Comparison of ENCODE assay signal across 10 cellular contexts in the genomic region with DNA sequence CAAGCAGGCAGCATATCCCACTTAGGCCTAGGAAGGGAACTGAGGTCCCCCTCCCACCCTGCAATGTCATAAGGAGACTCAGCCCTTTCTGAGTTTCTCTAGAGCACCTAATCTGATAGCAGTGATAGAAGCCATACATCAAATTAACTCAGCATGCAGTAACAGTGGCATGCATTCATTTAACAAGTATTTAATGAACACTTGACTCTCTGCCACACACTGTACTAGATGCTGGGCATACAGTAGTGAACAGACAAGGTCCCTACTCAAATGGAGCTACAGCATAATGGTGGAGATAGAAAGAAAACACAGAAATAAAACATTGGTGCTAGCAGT. TPM values are rescaled to one million over a fixed set of nuclear protein-coding genes. Genes with fewer than 3 reads are reported as not detected.
DNase-seq lines count a peak whose midpoint lies in the region; ATAC-seq lines count a peak whose summit lies in the region.
"Had no signal": no experiment of that assay in that cellular context is flagged by ENCODE, and none has a peak within 500 bp of the region (broad histone marks: within the 10 kb centered on the region; RNA-seq: fewer than 3 reads in every experiment).

No MANE protein-coding gene starts in this region.

- H3K9ac ChIP-seq in mucosa of stomach (ENCODE audit: low read length) = peak overlapping the region; percentile 7

- H3K27me3 Mint-ChIP-seq in stimulated activated naive CD8-positive, alpha-beta T cell treated with anti-CD3 and anti-CD28 coated beads, Interleukin-15, Interleukin-2, amounts not matched to agents 100 ng/mL and 50 ng/mL, for 24 hours = no peaks in the 10 kb centered on the region
- H3K27me3 Mint-ChIP-seq in activated T-helper 1 cell treated with anti-CD3 and anti-CD28 coated beads, Interleukin-12 subunit alpha, Interleukin-12 subunit beta, Interleukin-2, Interleukin-4 antibody, amounts not matched to agents 30 ng/mL and 10 ng/mL and 1 ng/mL, durations not matched to agents 14 hours and 24 hours and 36 hours (ENCODE audit: insufficient read depth) = no peaks in the 10 kb centered on the region

- H3K9me3 ChIP-seq in mucosa of stomach (ENCODE audit: control insufficient read depth, low read length) = no peaks in the 10 kb centered on the region

- no peak overlapping the region for H3K4me3 ChIP-seq in mucosa of stomach (ENCODE audit: low read length)

- ATAC-seq in stimulated activated naive CD8-positive, alpha-beta T cell treated with anti-CD3 and anti-CD28 coated beads, Interleukin-15, Interleukin-2, amounts not matched to agents 100 U/mL and 50 U/mL, for 24 hours = no peak
- ATAC-seq in GM21390 (IDR thresholded peaks at IDR 0.05; ENCODE audit: unreplicated experiment) (no peak), HG02885 (IDR thresholded peaks at IDR 0.05; ENCODE audit: poor library complexity, unreplicated experiment) (no peak), HG02571 (IDR thresholded peaks at IDR 0.05; ENCODE audit: unreplicated experiment) (no peak)

- DNase-seq in stimulated activated naive CD8-positive, alpha-beta T cell treated with anti-CD3 and anti-CD28 coated beads, Interleukin-15, Interleukin-2, amounts not matched to agents 100 U/mL and 50 U/mL, for 24 hours = no peak
- DNase-seq in activated T-helper 1 cell treated with anti-CD3 and anti-CD28 coated beads, Interleukin-12 subunit alpha, Interleukin-12 subunit beta, Interleukin-2, Interleukin-4 antibody, amounts not matched to agents 30 ng/mL and 10 ng/mL and 1 ng/mL, durations not matched to agents 14 hours and 24 hours and 36 hours (ENCODE audit: low spot score) = no peak
- DNase-seq in AG08395 (ENCODE audit: low spot score) = no peak
- DNase-seq: central memory CD4-positive, alpha-beta T cell; EL had no signal

- peaks cover 80% of the 10 kb centered on the region for H3K4me1 ChIP-seq in mucosa of stomach (ENCODE audit: control insufficient read depth, insufficient read depth, low read length)

- no peaks in the 10 kb centered on the region for H3K27me3 ChIP-seq in mucosa of stomach (ENCODE audit: control insufficient read depth, insufficient read depth, low read length)

- peaks cover 29% of the 10 kb centered on the region for H3K36me3 Mint-ChIP-seq in stimulated activated naive CD8-positive, alpha-beta T cell treated with anti-CD3 and anti-CD28 coated beads, Interleukin-15, Interleukin-2, amounts not matched to agents 100 ng/mL and 50 ng/mL, for 24 hours (ENCODE audit: low read depth)
- peaks cover 31% of the 10 kb centered on the region for H3K36me3 Mint-ChIP-seq in activated T-helper 1 cell treated with anti-CD3 and anti-CD28 coated beads, Interleukin-12 subunit alpha, Interleukin-12 subunit beta, Interleukin-2, Interleukin-4 antibody, amounts not matched to agents 30 ng/mL and 10 ng/mL and 1 ng/mL, durations not matched to agents 14 hours and 24 hours and 36 hours (ENCODE audit: low read depth)

- peak overlapping the region; percentile 78 for H3K4me3 Mint-ChIP-seq in stimulated activated naive CD8-positive, alpha-beta T cell treated with anti-CD3 and anti-CD28 coated beads, Interleukin-15, Interleukin-2, amounts not matched to agents 100 ng/mL and 50 ng/mL, for 24 hours
- peak overlapping the region; percentile 72 for H3K4me3 Mint-ChIP-seq in activated T-helper 1 cell treated with anti-CD3 and anti-CD28 coated beads, Interleukin-12 subunit alpha, Interleukin-12 subunit beta, Interleukin-2, Interleukin-4 antibody, amounts not matched to agents 30 ng/mL and 10 ng/mL and 1 ng/mL, durations not matched to agents 14 hours and 24 hours and 36 hours

- H3K9me3 Mint-ChIP-seq in stimulated activated naive CD8-positive, alpha-beta T cell treated with anti-CD3 and anti-CD28 coated beads, Interleukin-15, Interleukin-2, amounts not matched to agents 100 ng/mL and 50 ng/mL, for 24 hours = no peaks in the 10 kb centered on the region
- no peaks in the 10 kb centered on the region for H3K9me3 Mint-ChIP-seq in activated T-helper 1 cell treated with anti-CD3 and anti-CD28 coated beads, Interleukin-12 subunit alpha, Interleukin-12 subunit beta, Interleukin-2, Interleukin-4 antibody, amounts not matched to agents 30 ng/mL and 10 ng/mL and 1 ng/mL, durations not matched to agents 14 hours and 24 hours and 36 hours

- no peaks in the 10 kb centered on the region for H3K36me3 ChIP-seq in mucosa of stomach (ENCODE audit: control insufficient read depth, insufficient read depth, low read length)

- H3K4me1 Mint-ChIP-seq in stimulated activated naive CD8-positive, alpha-beta T cell treated with anti-CD3 and anti-CD28 coated beads, Interleukin-15, Interleukin-2, amounts not matched to agents 100 ng/mL and 50 ng/mL, for 24 hours (ENCODE audit: low read depth) = peaks cover 100% of the 10 kb centered on the region
- peaks cover 100% of the 10 kb centered on the region for H3K4me1 Mint-ChIP-seq in activated T-helper 1 cell treated with anti-CD3 and anti-CD28 coated beads, Interleukin-12 subunit alpha, Interleukin-12 subunit beta, Interleukin-2, Interleukin-4 antibody, amounts not matched to agents 30 ng/mL and 10 ng/mL and 1 ng/mL, durations not matched to agents 14 hours and 24 hours and 36 hours (ENCODE audit: low read depth)

- H3K27ac Mint-ChIP-seq in stimulated activated naive CD8-positive, alpha-beta T cell treated with anti-CD3 and anti-CD28 coated beads, Interleukin-15, Interleukin-2, amounts not matched to agents 100 ng/mL and 50 ng/mL, for 24 hours = peak overlapping the region; percentile 92
- peak overlapping the region; percentile 98 for H3K27ac Mint-ChIP-seq in activated T-helper 1 cell treated with anti-CD3 and anti-CD28 coated beads, Interleukin-12 subunit alpha, Interleukin-12 subunit beta, Interleukin-2, Interleukin-4 antibody, amounts not matched to agents 30 ng/mL and 10 ng/mL and 1 ng/mL, durations not matched to agents 14 hours and 24 hours and 36 hours

- intact Hi-C loops in activated T-helper 1 cell treated with anti-CD3 and anti-CD28 coated beads, Interleukin-12 subunit alpha, Interleukin-12 subunit beta, Interleukin-2, Interleukin-4 antibody, amounts not matched to agents 30 ng/mL and 10 ng/mL and 1 ng/mL, durations not matched to agents 14 hours and 24 hours and 36 hours (cut with micrococcal nuclease) = loop anchor here (1.0 to 5.0 kb wide), 5 partner anchors 8 to 631 kb away; partner anchors contain the start of genes FNIP1 and RAD50

RNA-seq across cellular contexts. Expression of gene SLC22A5, which starts 58.6 kb away (rescaled TPM):
- total RNA-seq in activated T-helper 1 cell treated with anti-CD3 and anti-CD28 coated beads, Interleukin-12 subunit alpha, Interleukin-12 subunit beta, Interleukin-2, Interleukin-4 antibody, amounts not matched to agents 30 ng/mL and 10 ng/mL and 1 ng/mL, durations not matched to agents 14 hours and 24 hours and 36 hours = 4.3 and 6.2 TPM in 2 replicates
